In genomic region chr2:35978218-35978617, GRCh38 we compare ENCODE assay signal across 14 cellular contexts.
A peak's percentile ranks its signal among the peaks of the same experiment; 100 is the strongest.
DNase-seq lines count a peak whose midpoint lies in the region; ATAC-seq and TF ChIP-seq lines count a peak whose summit lies in the region.
"Had no signal": no experiment of that assay in that cellular context is flagged by ENCODE, and none has a peak within 500 bp of the region (broad histone marks: within the 10 kb centered on the region; RNA-seq: fewer than 3 reads in every experiment).

No MANE protein-coding gene starts in this region.

- H3K27ac ChIP-seq in KMS-11, result no peak overlapping the region
- H3K27ac ChIP-seq in upper lobe of right lung, result no peak overlapping the region
- H3K27ac ChIP-seq in hepatocyte, result no peak overlapping the region
- H3K27ac ChIP-seq: Peyer's patch had no signal

- no peaks in the 10 kb centered on the region for H3K27me3 ChIP-seq in KMS-11 (ENCODE audit: insufficient read depth, low read depth)
- H3K27me3 ChIP-seq in upper lobe of right lung, result no peaks in the 10 kb centered on the region
- H3K27me3 ChIP-seq in hepatocyte, result no peaks in the 10 kb centered on the region
- H3K27me3 ChIP-seq: Peyer's patch had no signal

- intact Hi-C loops in upper lobe of right lung (cut with DNase I), result no loop called here
- intact Hi-C loops in Right ventricle myocardium inferior (cut with DNase I), result loop anchor here (10.0 kb wide), 1 partner anchor 687 kb away; no protein-coding TSS in a partner anchor

- peaks cover 12% of the 10 kb centered on the region for H3K4me1 ChIP-seq in KMS-11 (ENCODE audit: low read depth, poor library complexity, severe bottlenecking)
- no peaks in the 10 kb centered on the region for H3K4me1 ChIP-seq in upper lobe of right lung
- no peaks in the 10 kb centered on the region for H3K4me1 ChIP-seq in hepatocyte (ENCODE audit: insufficient read depth)
- H3K4me1 ChIP-seq: Peyer's patch had no signal

- H3K4me2 ChIP-seq in KMS-11 (peak overlapping the region; percentile 19; the same call in 1 of the 2 replicates), hepatocyte (no peak overlapping the region)

- H4K20me1 ChIP-seq in KMS-11 (ENCODE audit: insufficient read depth) (no peaks in the 10 kb centered on the region), hepatocyte (ENCODE audit: insufficient read depth, poor library complexity, severe bottlenecking) (no peaks in the 10 kb centered on the region)

- TF ChIP-seq CTCF in KMS-11 (conservative IDR thresholded peaks at IDR 0.05; ENCODE audit: low read depth, low read length) (no peak), upper lobe of right lung (IDR thresholded peaks at IDR 0.05) (no peak), hepatocyte (IDR thresholded peaks at IDR 0.05; ENCODE audit: poor library complexity) (no peak)

- ATAC-seq in GM18499 (IDR thresholded peaks at IDR 0.05; ENCODE audit: insufficient read depth, unreplicated experiment) (peak; percentile 99), GM19438 (IDR thresholded peaks at IDR 0.05; ENCODE audit: low read depth, unreplicated experiment) (peak; percentile 98), HG02885 (IDR thresholded peaks at IDR 0.05; ENCODE audit: poor library complexity, unreplicated experiment) (peak; percentile 98), upper lobe of right lung (no peak), Right ventricle myocardium inferior (no peak)
- ATAC-seq: CD8-positive, alpha-beta T cell had no signal

- H2AFZ ChIP-seq in KMS-11 (ENCODE audit: low read depth) (no peak overlapping the region), hepatocyte (no peak overlapping the region)

- DNase-seq in upper lobe of right lung (no peak), Right ventricle myocardium inferior (ENCODE audit: missing footprints) (no peak), hepatocyte (ENCODE audit: low spot score) (no peak), hippocampal formation (lab: John Stamatoyannopoulos, UW) (no peak)
- DNase-seq: amniotic stem cell; CD8-positive, alpha-beta T cell; NCI-H1105; Peyer's patch; stimulated activated CD4-positive, alpha-beta T cell treated with anti-CD3 and anti-CD28 coated beads, Interleukin-4, amount 100 ng/mL, for 24 hours; trophoblast cell had no signal

- H3K9ac ChIP-seq in KMS-11, result no peak overlapping the region

- H3K4me3 ChIP-seq in KMS-11 (IDR thresholded peaks at IDR 0.05; ENCODE audit: insufficient read depth, low read depth, low read length), result no peak overlapping the region
- no peak overlapping the region for H3K4me3 ChIP-seq in upper lobe of right lung
- H3K4me3 ChIP-seq in hepatocyte, result no peak overlapping the region
- H3K4me3 ChIP-seq: Peyer's patch had no signal

- no peaks in the 10 kb centered on the region for H3K36me3 ChIP-seq in KMS-11 (ENCODE audit: insufficient read depth)
- H3K36me3 ChIP-seq in upper lobe of right lung, result no peaks in the 10 kb centered on the region
- H3K36me3 ChIP-seq in hepatocyte (replicated peaks; ENCODE audit: insufficient read depth, low read depth), result no peaks in the 10 kb centered on the region
- H3K36me3 ChIP-seq: Peyer's patch had no signal

- H3K9me3 ChIP-seq in upper lobe of right lung, result no peaks in the 10 kb centered on the region
- no peaks in the 10 kb centered on the region for H3K9me3 ChIP-seq in hepatocyte (ENCODE audit: low read depth)
- H3K9me3 ChIP-seq: Peyer's patch had no signal

- no peaks in the 10 kb centered on the region for H3K79me2 ChIP-seq in KMS-11 (ENCODE audit: insufficient read depth, low read depth)
- no peaks in the 10 kb centered on the region for H3K79me2 ChIP-seq in hepatocyte

- no peaks in the 10 kb centered on the region for H3K9me2 ChIP-seq in hepatocyte (replicated peaks; ENCODE audit: insufficient read depth)

- 81% methylated on average over 1 of the region's 1 CpG for WGBS in hepatocyte (ENCODE audit: low lambda C conversion rate, missing lambda C conversion rate)

Comparison
In these comparisons a context has a peak if more than half of its experiments do, and no peak if none do; other contexts are left out.
1. ATAC-seq: peak in GM18499 (single experiment), GM19438 (single experiment) and HG02885 (single experiment); none in upper lobe of right lung (single experiment) and Right ventricle myocardium inferior (single experiment).